In genomic region chr15:47384316-47384715, GRCh38 we compare ENCODE assay signal across 9 cellular contexts.
DNase-seq lines count a peak whose midpoint lies in the region; ATAC-seq and TF ChIP-seq lines count a peak whose summit lies in the region.
"Had no signal": no experiment of that assay in that cellular context is flagged by ENCODE, and none has a peak within 500 bp of the region (broad histone marks: within the 10 kb centered on the region; RNA-seq: fewer than 3 reads in every experiment).

No MANE protein-coding gene starts in this region.

- H3K4me3 ChIP-seq in epithelial cell of esophagus (ENCODE audit: low read length) (no peak overlapping the region), mucosa of descending colon (no peak overlapping the region), HAP-1 (no peak overlapping the region)

- in situ Hi-C loops in HAP-1 (cut with MboI; ENCODE audit: low sequenced_read_pairs), result no loop called here

- H3K4me1 ChIP-seq in mucosa of descending colon (ENCODE audit: low read depth), result no peaks in the 10 kb centered on the region
- H3K4me1 ChIP-seq in HAP-1, result no peaks in the 10 kb centered on the region

- DNase-seq in D341Med (ENCODE audit: low spot score) (peak; percentile 46), NCI-H69 (lab: John Stamatoyannopoulos, UW) (peak; percentile 82), epithelial cell of esophagus (ENCODE audit: low read depth) (peak; percentile 92), mucosa of descending colon (peak in 1 of 3 donors; percentile 4), osteocyte (ENCODE audit: extremely low spot score, unreplicated experiment) (no peak), HAP-1 (ENCODE audit: low spot score in 2 of 2) (no peak)
- DNase-seq: GDM1 had no signal

- no peak overlapping the region for H3K4me3 Mint-ChIP-seq in osteocyte (ENCODE audit: unreplicated experiment)

- intact Hi-C loops in mucosa of descending colon (cut with DNase I, micrococcal nuclease), result no loop called here

- H3K27me3 ChIP-seq in HAP-1 (ENCODE audit: low read depth), result no peaks in the 10 kb centered on the region

- ATAC-seq in mucosa of descending colon (peak; percentile 23), HG03469 (IDR thresholded peaks at IDR 0.05; ENCODE audit: unreplicated experiment) (no peak), HG02588 (IDR thresholded peaks at IDR 0.05; ENCODE audit: unreplicated experiment) (no peak)

- H3K36me3 Mint-ChIP-seq in osteocyte (ENCODE audit: unreplicated experiment), result no peaks in the 10 kb centered on the region

- H3K27ac Mint-ChIP-seq in osteocyte (ENCODE audit: unreplicated experiment), result no peak overlapping the region

- H3K36me3 ChIP-seq in mucosa of descending colon (ENCODE audit: low read depth) (no peaks in the 10 kb centered on the region), HAP-1 (replicated peaks) (no peaks in the 10 kb centered on the region)

- TF ChIP-seq CTCF in epithelial cell of esophagus (IDR thresholded peaks at IDR 0.05; ENCODE audit: insufficient read depth, low read depth, low read length, missing control alignments) (no peak), mucosa of descending colon (IDR thresholded peaks at IDR 0.05) (no peak), osteocyte (IDR thresholded peaks at IDR 0.05) (no peak)

- H3K4me1 Mint-ChIP-seq in osteocyte (ENCODE audit: unreplicated experiment), result peaks cover 4% of the 10 kb centered on the region

- H3K9me3 ChIP-seq in mucosa of descending colon (no peaks in the 10 kb centered on the region), HAP-1 (no peaks in the 10 kb centered on the region)

- H3K27me3 Mint-ChIP-seq in osteocyte (ENCODE audit: unreplicated experiment), result no peaks in the 10 kb centered on the region

- H3K9me3 Mint-ChIP-seq in osteocyte (ENCODE audit: unreplicated experiment), result no peaks in the 10 kb centered on the region

Comparison
In these comparisons a context has a peak if more than half of its experiments do, and no peak if none do; other contexts are left out.
1. DNase-seq: peak in D341Med (single experiment), NCI-H69 (single experiment) and epithelial cell of esophagus (single experiment); none in osteocyte (single experiment) and HAP-1 (0 of 2).